13 cellular contexts compared by ENCODE assay signal in the genomic region with DNA sequence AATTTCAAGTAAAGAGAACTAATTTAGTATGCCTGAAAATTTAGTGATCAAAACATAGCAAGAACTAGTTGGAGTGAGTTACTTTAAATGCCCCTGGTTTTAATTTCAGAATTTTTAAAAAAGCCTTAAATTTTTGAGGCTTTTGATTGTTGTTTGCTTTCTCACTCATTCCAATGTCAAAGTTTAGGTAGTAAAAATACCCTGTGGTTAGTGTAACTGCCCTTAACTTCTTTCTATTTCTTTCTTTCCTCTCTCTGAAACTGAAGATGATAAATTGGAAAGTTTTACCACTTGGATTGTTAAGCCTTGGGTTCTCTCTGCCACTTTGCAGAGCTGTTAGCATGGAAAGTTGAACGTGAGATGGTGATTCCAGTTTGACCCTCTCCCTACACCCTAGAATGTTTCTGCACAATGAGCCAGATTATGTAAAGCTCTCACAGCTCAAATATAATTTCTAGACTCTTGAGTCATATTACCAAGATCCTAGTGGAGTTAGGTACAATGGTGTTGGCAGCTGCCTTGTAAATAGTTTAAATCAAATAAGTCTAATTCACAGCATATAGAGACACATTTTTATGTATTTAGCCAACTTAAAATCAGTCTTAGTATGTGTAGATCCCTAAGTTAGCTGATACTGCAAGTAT.
DNase-seq lines count a peak whose midpoint lies in the region; ATAC-seq and TF ChIP-seq lines count a peak whose summit lies in the region.
"Had no signal": no experiment of that assay in that cellular context is flagged by ENCODE, and none has a peak within 500 bp of the region (broad histone marks: within the 10 kb centered on the region; RNA-seq: fewer than 3 reads in every experiment).

No MANE protein-coding gene starts in this region.

- H3K9ac ChIP-seq in GM23248 = no peak overlapping the region

- POLR2A ChIA-PET in CD4-positive, alpha-beta memory T cell (lab: Charles Lee; ENCODE audit: partially characterized antibody) = interaction anchor here (0.8 to 22.9 kb wide), 7 partner anchors 6 to 66 kb away, joined by 3 to 471 read pairs (median 14); no protein-coding TSS in a partner anchor
- POLR2A ChIA-PET in activated CD8-positive, alpha-beta T cell treated with anti-CD3 and anti-CD28 coated beads, Interleukin-2, amount 10 ng/mL, durations not matched to agents 7 days and 5 days (lab: Charles Lee) = interaction anchor here (0.7 kb wide), 1 partner anchor 78 kb away, joined by 3 read pairs; no protein-coding TSS in a partner anchor

- peaks cover 58 to 86% (median 72%) of the 10 kb centered on the region in 4 donors for H3K4me1 Mint-ChIP-seq in CD4-positive, alpha-beta memory T cell
- H3K4me1 Mint-ChIP-seq in activated CD8-positive, alpha-beta T cell treated with anti-CD3 and anti-CD28 coated beads, Interleukin-2, amount 10 ng/mL, durations not matched to agents 7 days and 5 days (ENCODE audit: low read depth) = peaks cover 84% of the 10 kb centered on the region
- H3K4me1 Mint-ChIP-seq in nephron progenitor cell = peaks cover 6% of the 10 kb centered on the region

- ATAC-seq in activated CD8-positive, alpha-beta T cell treated with anti-CD3 and anti-CD28 coated beads, Interleukin-2, amount 10 ng/mL, durations not matched to agents 7 days and 5 days = peak; percentile 18
- ATAC-seq in GM21367 (IDR thresholded peaks at IDR 0.05; ENCODE audit: unreplicated experiment) (no peak), HG03460 (IDR thresholded peaks at IDR 0.05; ENCODE audit: unreplicated experiment) (no peak)

- H3K4me3 Mint-ChIP-seq in CD4-positive, alpha-beta memory T cell = peak overlapping the region; percentile 4 to 90 (median 69)
- H3K4me3 Mint-ChIP-seq in activated CD8-positive, alpha-beta T cell treated with anti-CD3 and anti-CD28 coated beads, Interleukin-2, amount 10 ng/mL, durations not matched to agents 7 days and 5 days = peak overlapping the region; percentile 40
- H3K4me3 Mint-ChIP-seq in nephron progenitor cell = no peak overlapping the region

- H3K27me3 ChIP-seq in CD4-positive, alpha-beta memory T cell (ENCODE audit: insufficient read depth, low read length) = no peaks in the 10 kb centered on the region
- no peaks in the 10 kb centered on the region for H3K27me3 ChIP-seq in GM23248 (replicated peaks; ENCODE audit: insufficient read depth)
- H3K27me3 ChIP-seq: dorsolateral prefrontal cortex, right atrium auricular region, testis had no signal

- H3K9me3 ChIP-seq in CD4-positive, alpha-beta memory T cell (ENCODE audit: control insufficient read depth in 1 of 2, low read length in 2 of 2) = no peaks in the 10 kb centered on the region
- H3K9me3 ChIP-seq in GM23248 (ENCODE audit: low read depth) = no peaks in the 10 kb centered on the region
- H3K9me3 ChIP-seq: right atrium auricular region, testis had no signal

- no peaks in the 10 kb centered on the region for H4K20me1 ChIP-seq in GM23248 (ENCODE audit: insufficient read depth)

- CTCF ChIA-PET in CD4-positive, alpha-beta memory T cell (lab: Charles Lee; ENCODE audit: partially characterized antibody) = interaction anchor here (0.8 to 13.5 kb wide), 10 partner anchors 6 to 104 kb away, joined by 3 to 140 read pairs (median 6); no protein-coding TSS in a partner anchor
- CTCF ChIA-PET in activated CD8-positive, alpha-beta T cell treated with anti-CD3 and anti-CD28 coated beads, Interleukin-2, amount 10 ng/mL, durations not matched to agents 7 days and 5 days (lab: Charles Lee) = interaction anchor here (1.0 to 7.1 kb wide), 11 partner anchors 7 to 104 kb away, joined by 3 to 76 read pairs (median 17); no protein-coding TSS in a partner anchor

- intact Hi-C loops in CD4-positive, alpha-beta memory T cell (cut with micrococcal nuclease) = no loop called here

- H3K4me1 ChIP-seq in CD4-positive, alpha-beta memory T cell (ENCODE audit: insufficient read depth, low read length) = peaks cover 96% of the 10 kb centered on the region
- peaks cover 66% of the 10 kb centered on the region for H3K4me1 ChIP-seq in GM23248 (ENCODE audit: insufficient read depth)
- H3K4me1 ChIP-seq: testis had no signal

- no peak overlapping the region for H2AFZ ChIP-seq in GM23248

- H3K4me2 ChIP-seq in GM23248 (ENCODE audit: unreplicated experiment) = no peak overlapping the region

- H3K9me2 ChIP-seq in GM23248 (ENCODE audit: insufficient read depth) = no peaks in the 10 kb centered on the region

- no peaks in the 10 kb centered on the region for H3K36me3 ChIP-seq in CD4-positive, alpha-beta memory T cell (ENCODE audit: insufficient read depth, low read length)
- peaks cover 3% of the 10 kb centered on the region; the same call in 1 of the 2 replicates for H3K36me3 ChIP-seq in GM23248 (ENCODE audit: low read depth)
- H3K36me3 ChIP-seq: right atrium auricular region had no signal

- H3F3A ChIP-seq in GM23248 (ENCODE audit: insufficient read depth) = peaks cover 21% of the 10 kb centered on the region

- no peaks in the 10 kb centered on the region for H3K27me3 Mint-ChIP-seq in CD4-positive, alpha-beta memory T cell
- H3K27me3 Mint-ChIP-seq in activated CD8-positive, alpha-beta T cell treated with anti-CD3 and anti-CD28 coated beads, Interleukin-2, amount 10 ng/mL, durations not matched to agents 7 days and 5 days (ENCODE audit: low read depth) = no peaks in the 10 kb centered on the region
- H3K27me3 Mint-ChIP-seq in nephron progenitor cell (ENCODE audit: low read depth, poor library complexity) = peaks cover 2% of the 10 kb centered on the region

- in situ Hi-C loops in GM23248 (cut with MboI) = no loop called here

- H3K36me3 Mint-ChIP-seq in CD4-positive, alpha-beta memory T cell = peaks cover 22 to 37% of the 10 kb centered on the region in 2 donors
- peaks cover 55% of the 10 kb centered on the region for H3K36me3 Mint-ChIP-seq in activated CD8-positive, alpha-beta T cell treated with anti-CD3 and anti-CD28 coated beads, Interleukin-2, amount 10 ng/mL, durations not matched to agents 7 days and 5 days (ENCODE audit: low read depth)
- no peaks in the 10 kb centered on the region for H3K36me3 Mint-ChIP-seq in nephron progenitor cell (ENCODE audit: low read depth)

- H3K79me2 ChIP-seq in GM23248 (ENCODE audit: insufficient read depth) = peaks cover 98% of the 10 kb centered on the region

- TF ChIP-seq CTCF in nephron progenitor cell (IDR thresholded peaks at IDR 0.05) = no peak

- H3K27ac ChIP-seq in CD4-positive, alpha-beta memory T cell (ENCODE audit: low read depth, low read length) = peak overlapping the region; percentile 32
- H3K27ac ChIP-seq in GM23248 = peak overlapping the region; percentile 2; the same call in 1 of the 2 replicates
- H3K27ac ChIP-seq: HL-60 had no signal

- DNase-seq in CD4-positive, alpha-beta memory T cell = no peak
- DNase-seq in GM23248 (no peak), nephron progenitor cell (no peak), NCI-H2171 (lab: John Stamatoyannopoulos, UW) (no peak)
- no peak for DNase-seq in activated CD8-positive, alpha-beta T cell treated with anti-CD3 and anti-CD28 coated beads, Interleukin-2, amount 10 ng/mL, durations not matched to agents 7 days and 5 days
- DNase-seq: aorta, COR-L47, dorsolateral prefrontal cortex, testis had no signal

- H3K4me3 ChIP-seq in CD4-positive, alpha-beta memory T cell (ENCODE audit: low read length in 2 of 2) = no peak overlapping the region
- no peak overlapping the region for H3K4me3 ChIP-seq in GM23248
- H3K4me3 ChIP-seq: right atrium auricular region, testis had no signal

- H3K9me3 Mint-ChIP-seq in CD4-positive, alpha-beta memory T cell = no peaks in the 10 kb centered on the region
- no peaks in the 10 kb centered on the region for H3K9me3 Mint-ChIP-seq in activated CD8-positive, alpha-beta T cell treated with anti-CD3 and anti-CD28 coated beads, Interleukin-2, amount 10 ng/mL, durations not matched to agents 7 days and 5 days (ENCODE audit: insufficient read depth)
- H3K9me3 Mint-ChIP-seq in nephron progenitor cell = no peaks in the 10 kb centered on the region

- 97 to 100% methylated on average over 1 of the region's 1 CpG for WGBS in GM23248 (ENCODE audit: low coverage in 1 of 2, low lambda C conversion rate in 2 of 2, missing lambda C conversion rate in 2 of 2), 2 experiments

- H3K27ac Mint-ChIP-seq in CD4-positive, alpha-beta memory T cell = peak overlapping the region; percentile 39 to 95 (median 83)
- peak overlapping the region; percentile 76 for H3K27ac Mint-ChIP-seq in activated CD8-positive, alpha-beta T cell treated with anti-CD3 and anti-CD28 coated beads, Interleukin-2, amount 10 ng/mL, durations not matched to agents 7 days and 5 days
- H3K27ac Mint-ChIP-seq in nephron progenitor cell = peak overlapping the region; percentile 86
